Comparison of ENCODE assay signal across 12 cellular contexts in the genomic region with DNA sequence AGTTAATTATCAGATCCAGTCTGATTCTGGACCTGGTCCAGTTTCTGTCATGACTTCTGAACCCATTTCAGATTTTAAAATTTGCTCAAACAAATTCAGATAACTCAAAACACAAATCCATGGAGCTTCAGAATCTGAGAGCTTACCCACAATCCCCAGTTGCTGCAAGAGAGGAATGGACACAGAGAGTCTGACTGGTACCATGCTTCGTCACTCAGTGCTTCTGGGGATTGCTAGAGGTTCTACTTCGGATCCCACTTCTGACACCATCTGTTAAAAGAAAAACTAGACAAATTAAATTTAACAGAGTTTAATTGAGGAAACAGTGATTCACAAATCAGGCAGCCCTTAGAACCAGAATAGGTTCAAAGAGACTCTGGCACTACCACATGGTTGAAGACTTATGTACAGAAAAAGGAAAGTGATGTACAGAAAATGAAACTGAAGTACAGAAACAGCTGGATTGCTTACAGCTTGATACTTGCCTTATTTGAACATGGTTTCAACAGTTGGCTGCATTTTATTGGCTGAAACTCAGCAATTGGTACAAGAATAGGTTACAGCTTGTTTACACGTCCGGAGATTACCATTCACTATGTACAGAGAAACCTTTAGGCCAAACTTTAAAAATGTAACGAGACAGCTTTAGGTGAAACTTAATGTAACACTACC.
DNase-seq lines count a peak whose midpoint lies in the region; ATAC-seq and TF ChIP-seq lines count a peak whose summit lies in the region.
"Had no signal": no experiment of that assay in that cellular context is flagged by ENCODE, and none has a peak within 500 bp of the region (broad histone marks: within the 10 kb centered on the region; RNA-seq: fewer than 3 reads in every experiment).

No MANE protein-coding gene starts in this region.

- H3K9me3 Mint-ChIP-seq in CD4-positive, alpha-beta T cell: no peaks in the 10 kb centered on the region
- no peaks in the 10 kb centered on the region for H3K9me3 Mint-ChIP-seq in effector memory CD8-positive, alpha-beta T cell

- ATAC-seq in CD4-positive, alpha-beta T cell (ENCODE audit: poor library complexity): no peak
- ATAC-seq in GM18517 (IDR thresholded peaks at IDR 0.05; ENCODE audit: unreplicated experiment) (peak; percentile 80), HG03097 (IDR thresholded peaks at IDR 0.05; ENCODE audit: low FRiP score, unreplicated experiment) (peak; percentile 75), left colon (no peak)
- peak; percentile 73 for ATAC-seq in effector memory CD8-positive, alpha-beta T cell (replicated peaks)

- no peak overlapping the region for H3K27ac ChIP-seq in CD4-positive, alpha-beta T cell (ENCODE audit: low read depth, low read length)
- H3K27ac ChIP-seq: C4-2B had no signal

- POLR2A ChIA-PET in CD4-positive, alpha-beta T cell (lab: Charles Lee): no interaction called here

- intact Hi-C loops in CD4-positive, alpha-beta T cell (cut with DNase I, micrococcal nuclease): no loop called here
- intact Hi-C loops in left colon (cut with DNase I, micrococcal nuclease): no loop called here

- H3K36me3 Mint-ChIP-seq in CD4-positive, alpha-beta T cell (ENCODE audit: low read depth): peaks cover 60% of the 10 kb centered on the region
- peaks cover 17% of the 10 kb centered on the region for H3K36me3 Mint-ChIP-seq in effector memory CD8-positive, alpha-beta T cell (ENCODE audit: insufficient read depth)

- no peaks in the 10 kb centered on the region for H3K4me1 Mint-ChIP-seq in CD4-positive, alpha-beta T cell (ENCODE audit: low read depth)
- no peaks in the 10 kb centered on the region for H3K4me1 Mint-ChIP-seq in effector memory CD8-positive, alpha-beta T cell (ENCODE audit: low read depth in 2 of 2)

- CTCF ChIA-PET in CD4-positive, alpha-beta T cell (lab: Charles Lee): no interaction called here

- no peaks in the 10 kb centered on the region for H3K9me3 ChIP-seq in CD4-positive, alpha-beta T cell (ENCODE audit: control insufficient read depth, low read length)

- no peak for DNase-seq in CD4-positive, alpha-beta T cell
- DNase-seq in effector memory CD8-positive, alpha-beta T cell: no peak
- DNase-seq in NCI-H1092 treated with DMSO at 0.1 percent for 48 hours (lab: John Stamatoyannopoulos, UW) (no peak), DMS79 treated with DMSO at 0.1 percent for 48 hours (lab: John Stamatoyannopoulos, UW) (no peak), AG08396 (ENCODE audit: low spot score) (no peak), left colon (no peak)
- DNase-seq: activated CD4-positive, alpha-beta T cell treated with anti-CD3 and anti-CD28 coated beads for 48 hours; anterior cingulate cortex; NCI-H774 had no signal

- no peaks in the 10 kb centered on the region for H3K27me3 Mint-ChIP-seq in CD4-positive, alpha-beta T cell
- H3K27me3 Mint-ChIP-seq in effector memory CD8-positive, alpha-beta T cell: no peaks in the 10 kb centered on the region

- TF ChIP-seq CTCF in CD4-positive, alpha-beta T cell (IDR thresholded peaks at IDR 0.05): no peak

- no peak overlapping the region for H3K4me3 Mint-ChIP-seq in CD4-positive, alpha-beta T cell
- no peak overlapping the region for H3K4me3 Mint-ChIP-seq in effector memory CD8-positive, alpha-beta T cell

- no peaks in the 10 kb centered on the region for H3K27me3 ChIP-seq in CD4-positive, alpha-beta T cell (ENCODE audit: control insufficient read depth, insufficient read depth, low read length)

- peak overlapping the region; percentile 58 for H3K27ac Mint-ChIP-seq in CD4-positive, alpha-beta T cell
- peak overlapping the region; percentile 26 to 62 for H3K27ac Mint-ChIP-seq in effector memory CD8-positive, alpha-beta T cell

Comparison
In these comparisons a context has a peak if more than half of its experiments do, and no peak if none do; other contexts are left out.
1. ATAC-seq: peak in GM18517 (single experiment), HG03097 (single experiment) and effector memory CD8-positive, alpha-beta T cell (single experiment); none in CD4-positive, alpha-beta T cell (single experiment) and left colon (single experiment).